Comparison of ENCODE assay signal across 13 cellular contexts in the genomic region with DNA sequence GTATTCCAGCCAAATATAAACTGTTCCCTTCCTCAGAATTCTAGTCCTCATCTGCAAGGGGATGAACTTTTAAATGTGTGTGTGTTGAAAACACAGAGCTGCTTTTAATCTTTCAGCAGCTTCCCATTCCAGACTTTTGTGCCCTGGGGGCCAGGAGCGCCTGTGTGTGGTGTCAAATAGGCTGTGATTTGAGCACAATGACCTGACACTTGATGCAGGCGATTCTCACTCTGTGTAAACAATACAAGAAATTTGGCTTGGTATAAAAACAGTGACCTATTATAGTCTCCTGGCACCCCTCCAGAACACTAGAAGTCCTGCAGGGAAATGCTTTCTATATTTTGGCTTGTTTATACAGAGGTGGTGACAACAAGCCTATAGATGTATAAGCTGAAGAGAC.
DNase-seq lines count a peak whose midpoint lies in the region; ATAC-seq and TF ChIP-seq lines count a peak whose summit lies in the region.
"Had no signal": no experiment of that assay in that cellular context is flagged by ENCODE, and none has a peak within 500 bp of the region (broad histone marks: within the 10 kb centered on the region; RNA-seq: fewer than 3 reads in every experiment).

No MANE protein-coding gene starts in this region.

- ATAC-seq in HG02759 (IDR thresholded peaks at IDR 0.05; ENCODE audit: unreplicated experiment): no peak
- no peak for ATAC-seq in HG03108 (IDR thresholded peaks at IDR 0.05; ENCODE audit: unreplicated experiment)

- H3K4me1 Mint-ChIP-seq in nephron progenitor cell: peaks cover 66% of the 10 kb centered on the region

- peak overlapping the region in 1 of 5 donors; percentile 44 for H3K27ac ChIP-seq in adrenal gland
- H3K27ac ChIP-seq in spleen: no peak overlapping the region
- H3K27ac ChIP-seq in colonic mucosa: no peak overlapping the region
- H3K27ac ChIP-seq: neutrophil had no signal

- H3K9me3 Mint-ChIP-seq in nephron progenitor cell: no peaks in the 10 kb centered on the region

- H3K27me3 ChIP-seq in adrenal gland (no peaks in the 10 kb centered on the region), spleen (replicated peaks in 1 of 7) (no peaks in the 10 kb centered on the region), colonic mucosa (no peaks in the 10 kb centered on the region)

- TF ChIP-seq CTCF in adrenal gland (IDR thresholded peaks at IDR 0.05): no peak
- TF ChIP-seq CTCF in nephron progenitor cell (IDR thresholded peaks at IDR 0.05): no peak
- TF ChIP-seq CTCF in spleen (IDR thresholded peaks at IDR 0.05 in 8 of 11, conservative IDR thresholded peaks at IDR 0.05 in 3 of 11): no peak
- no peak for TF ChIP-seq CTCF in colonic mucosa (IDR thresholded peaks at IDR 0.05)

- H3K4me3 Mint-ChIP-seq in nephron progenitor cell: no peak overlapping the region

- no peaks in the 10 kb centered on the region for H3K36me3 ChIP-seq in adrenal gland (replicated peaks in 1 of 2)
- peaks cover 0 to 10% (median 0%) of the 10 kb centered on the region in 6 donors for H3K36me3 ChIP-seq in spleen
- no peaks in the 10 kb centered on the region for H3K36me3 ChIP-seq in colonic mucosa
- H3K36me3 ChIP-seq: neutrophil had no signal

- H3K9me3 ChIP-seq in adrenal gland (replicated peaks in 1 of 3) (no peaks in the 10 kb centered on the region), spleen (no peaks in the 10 kb centered on the region), colonic mucosa (no peaks in the 10 kb centered on the region)
- H3K9me3 ChIP-seq: Caco-2, neutrophil had no signal

- no peaks in the 10 kb centered on the region for H3K27me3 Mint-ChIP-seq in nephron progenitor cell (ENCODE audit: low read depth, poor library complexity)

- TF ChIP-seq POLR2A in adrenal gland (IDR thresholded peaks at IDR 0.05): no peak
- TF ChIP-seq POLR2A in spleen (IDR thresholded peaks at IDR 0.05): no peak

- no peak overlapping the region for H3K9ac ChIP-seq in colonic mucosa (ENCODE audit: low read depth in 2 of 2, low read length in 2 of 2)

- H3K36me3 Mint-ChIP-seq in nephron progenitor cell (ENCODE audit: low read depth): peaks cover 11% of the 10 kb centered on the region

- H3K4me3 ChIP-seq in adrenal gland (no peak overlapping the region), spleen (no peak overlapping the region), colonic mucosa (no peak overlapping the region)

- DNase-seq in G401 (ENCODE audit: low spot score) (peak; percentile 5), NCI-H2029 treated with DMSO at 0.1 percent for 48 hours (lab: John Stamatoyannopoulos, UW) (peak; percentile 93), adrenal gland (peak in 4 of 7 donors; percentile 30 to 76 (median 42)), nephron progenitor cell (no peak), spleen (no peak), colonic mucosa (no peak)
- DNase-seq: Caco-2; erythroblast; NCI-H524; stimulated activated CD4-positive, alpha-beta T cell treated with anti-CD3 and anti-CD28 coated beads, Interleukin-2, amount 100 ng/mL, for 24 hours had no signal

- in situ Hi-C loops in G401 (cut with HindIII; ENCODE audit: low sequenced_read_pairs): no loop called here

- 58 to 77% (median 67%) methylated on average over 2 of the region's 2 CpGs for WGBS in adrenal gland, 4 donors
- WGBS in spleen, 5 donors: 66 to 89% (median 80%) methylated on average over 2 of the region's 2 CpGs

- H3K4me1 ChIP-seq in adrenal gland (replicated peaks in 1 of 2) (peaks cover 0 to 28% of the 10 kb centered on the region in 2 donors), spleen (peaks cover 0 to 22% (median 2%) of the 10 kb centered on the region in 6 donors), colonic mucosa (no peaks in the 10 kb centered on the region)
- H3K4me1 ChIP-seq: Caco-2 had no signal

- peak overlapping the region; percentile 37 for H3K27ac Mint-ChIP-seq in nephron progenitor cell

- intact Hi-C loops in adrenal gland (cut with DNase I): no loop called here
- intact Hi-C loops in spleen (cut with DNase I; ENCODE audit: low total_unique reads): no loop called here
- intact Hi-C loops in colonic mucosa (cut with DNase I): no loop called here

Comparison
In these comparisons a context has a peak if more than half of its experiments do, and no peak if none do; other contexts are left out.
1. DNase-seq: peak in G401 (single experiment), NCI-H2029 treated with DMSO at 0.1 percent for 48 hours (single experiment) and adrenal gland (4 of 7); none in nephron progenitor cell (single experiment), spleen (single experiment) and colonic mucosa (single experiment).